In the genomic region with DNA sequence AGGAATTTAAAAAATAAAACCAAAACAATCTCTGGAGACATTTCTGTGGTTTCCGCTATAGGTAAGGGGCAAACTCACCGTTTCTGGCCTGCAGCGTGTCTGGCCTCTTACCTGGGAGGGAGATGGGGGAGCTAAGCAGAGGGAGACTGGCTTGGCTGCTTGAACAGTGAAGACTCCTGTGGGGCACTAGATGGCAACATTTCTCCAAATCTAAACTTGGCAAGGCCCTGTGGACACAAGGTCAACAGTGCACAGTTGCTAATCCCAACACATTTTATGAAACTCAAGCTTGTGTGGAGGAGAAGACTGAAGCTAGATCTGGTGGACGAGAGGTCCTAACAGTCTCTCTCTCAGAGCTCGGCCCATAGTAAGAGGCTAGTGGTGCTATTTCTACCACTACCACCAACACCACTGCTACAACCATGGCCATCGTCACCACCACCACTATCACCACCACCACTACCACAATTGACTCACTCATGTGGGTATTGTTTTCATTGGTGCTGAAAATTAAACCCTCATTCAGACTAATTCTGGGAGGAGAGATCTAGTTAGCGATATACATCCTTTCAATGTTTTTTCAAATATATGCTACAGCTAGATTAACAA, we compare ENCODE assay signal across 8 cellular contexts. TPM values are rescaled to one million over a fixed set of nuclear protein-coding genes. Genes with fewer than 3 reads are reported as not detected.
A peak's percentile ranks its signal among the peaks of the same experiment; 100 is the strongest.
DNase-seq lines count a peak whose midpoint lies in the region; ATAC-seq and TF ChIP-seq lines count a peak whose summit lies in the region.

No MANE protein-coding gene starts in this region.

- H3K4me1 Mint-ChIP-seq in activated CD4-positive, alpha-beta memory T cell treated with anti-CD3 and anti-CD28 coated beads, Interleukin-2, amount 10 ng/mL, durations not matched to agents 7 days and 5 days: peaks cover 4% of the 10 kb centered on the region

- no peaks in the 10 kb centered on the region for H3K9me3 Mint-ChIP-seq in activated CD4-positive, alpha-beta memory T cell treated with anti-CD3 and anti-CD28 coated beads, Interleukin-2, amount 10 ng/mL, durations not matched to agents 7 days and 5 days

- H3K27me3 Mint-ChIP-seq in activated CD4-positive, alpha-beta memory T cell treated with anti-CD3 and anti-CD28 coated beads, Interleukin-2, amount 10 ng/mL, durations not matched to agents 7 days and 5 days: peaks cover 13% of the 10 kb centered on the region

- POLR2A ChIA-PET in activated CD4-positive, alpha-beta memory T cell treated with anti-CD3 and anti-CD28 coated beads, Interleukin-2, amount 10 ng/mL, durations not matched to agents 7 days and 5 days (lab: Charles Lee): no interaction called here

- peak; percentile 50 for DNase-seq in ELR (ENCODE audit: low read depth)
- peak; percentile 27 to 86 (median 58) for DNase-seq in NCI-H1417 (lab: John Stamatoyannopoulos, UW)
- peak; percentile 74 for DNase-seq in amniotic epithelial cell (ENCODE audit: low read depth)
- DNase-seq in kidney epithelial cell (ENCODE audit: low read depth): no peak
- DNase-seq in activated T-cell treated with anti-CD3 and anti-CD28 coated beads for 4 hours: no peak
- DNase-seq in activated CD4-positive, alpha-beta memory T cell treated with anti-CD3 and anti-CD28 coated beads, Interleukin-2, amount 10 ng/mL, durations not matched to agents 7 days and 5 days: no peak

- no peaks in the 10 kb centered on the region for H3K27me3 ChIP-seq in kidney epithelial cell (ENCODE audit: control insufficient read depth, insufficient read depth, low read length)

- no peak overlapping the region for H3K27ac Mint-ChIP-seq in activated CD4-positive, alpha-beta memory T cell treated with anti-CD3 and anti-CD28 coated beads, Interleukin-2, amount 10 ng/mL, durations not matched to agents 7 days and 5 days

- H3K36me3 Mint-ChIP-seq in activated CD4-positive, alpha-beta memory T cell treated with anti-CD3 and anti-CD28 coated beads, Interleukin-2, amount 10 ng/mL, durations not matched to agents 7 days and 5 days (ENCODE audit: low read depth): no peaks in the 10 kb centered on the region

- H3K4me3 Mint-ChIP-seq in activated CD4-positive, alpha-beta memory T cell treated with anti-CD3 and anti-CD28 coated beads, Interleukin-2, amount 10 ng/mL, durations not matched to agents 7 days and 5 days: no peak overlapping the region

- no peaks in the 10 kb centered on the region for H3K36me3 ChIP-seq in kidney epithelial cell (ENCODE audit: control insufficient read depth, insufficient read depth, low read length)

- no peak for ATAC-seq in HG02885 (IDR thresholded peaks at IDR 0.05; ENCODE audit: poor library complexity, unreplicated experiment)
- no peak for ATAC-seq in HG02610 (IDR thresholded peaks at IDR 0.05; ENCODE audit: unreplicated experiment)

- no peak overlapping the region for H3K4me3 ChIP-seq in kidney epithelial cell (ENCODE audit: low read depth, low read length)

- CTCF ChIA-PET in activated CD4-positive, alpha-beta memory T cell treated with anti-CD3 and anti-CD28 coated beads, Interleukin-2, amount 10 ng/mL, durations not matched to agents 7 days and 5 days (lab: Charles Lee): interaction anchor here (1.0 kb wide), 2 partner anchors 10 to 58 kb away, joined by 3 to 4 read pairs; no protein-coding TSS in a partner anchor

- TF ChIP-seq CTCF in kidney epithelial cell (IDR thresholded peaks at IDR 0.05; ENCODE audit: insufficient read depth, low read length, poor library complexity, severe bottlenecking): peak; percentile 23

RNA-seq across cellular contexts. Expression of a gene that starts 28.4 kb away (rescaled TPM):
- total RNA-seq in kidney epithelial cell: 0.55 and 0.96 TPM in 2 replicates
- 1 to 10 TPM; 1.2 to 1.4 TPM for total RNA-seq in activated CD4-positive, alpha-beta memory T cell treated with anti-CD3 and anti-CD28 coated beads, Interleukin-2, amount 10 ng/mL, durations not matched to agents 7 days and 5 days

RNA-seq across cellular contexts. Expression of a gene that starts 58.3 kb away (rescaled TPM):
- 2.4 and 3.1 TPM in 2 replicates for total RNA-seq in kidney epithelial cell
- total RNA-seq in activated CD4-positive, alpha-beta memory T cell treated with anti-CD3 and anti-CD28 coated beads, Interleukin-2, amount 10 ng/mL, durations not matched to agents 7 days and 5 days: 10 to 100 TPM; 27.1 to 28.1 TPM

Comparison
In these comparisons a context has a peak if more than half of its experiments do, and no peak if none do; other contexts are left out.
1. DNase-seq: peak in ELR (single experiment), NCI-H1417 (3 of 3) and amniotic epithelial cell (single experiment); none in kidney epithelial cell (single experiment), activated T-cell treated with anti-CD3 and anti-CD28 coated beads for 4 hours (single experiment) and activated CD4-positive, alpha-beta memory T cell treated with anti-CD3 and anti-CD28 coated beads, Interleukin-2, amount 10 ng/mL, durations not matched to agents 7 days and 5 days (single experiment).